27 cellular contexts compared by ENCODE assay signal in genomic region chr6:113290684-113291083, GRCh38.
"Had no signal": no experiment of that assay in that cellular context is flagged by ENCODE, and none has a peak within 500 bp of the region (broad histone marks: within the 10 kb centered on the region; RNA-seq: fewer than 3 reads in every experiment).

No MANE protein-coding gene starts in this region.

- H3K4me1 ChIP-seq: gastrocnemius medialis, neural progenitor cell, prostate gland, right atrium auricular region, suprapubic skin, upper lobe of right lung, vagina had no signal

- H3K4me2 ChIP-seq: hepatocyte, neural progenitor cell, smooth muscle cell had no signal

- H3K27ac ChIP-seq: coronary artery, gastrocnemius medialis, heart left ventricle, hepatocyte, left lung, neural progenitor cell, prostate gland, right atrium auricular region, suprapubic skin, transverse colon, upper lobe of right lung, vagina had no signal

- H2AFZ ChIP-seq: hepatocyte, neural progenitor cell had no signal

- H3K79me2 ChIP-seq: hepatocyte had no signal

- DNase-seq: dermis blood vessel endothelial cell; effector memory CD4-positive, alpha-beta T cell; erythroblast; gastrocnemius medialis; heart left ventricle; kidney; left cardiac atrium; left lung; mesenchymal stem cell; mucosa of descending colon; naive B cell; stimulated activated CD4-positive, alpha-beta T cell treated with anti-CD3 and anti-CD28 coated beads, Interleukin-12 subunit alpha, Interleukin-12 subunit beta, amount 100 ng/mL, for 4 hours; stimulated activated CD4-positive, alpha-beta T cell treated with anti-CD3 and anti-CD28 coated beads, Interleukin-1b, Interleukin-23, amount 100 ng/mL, for 48 hours; stimulated activated CD4-positive, alpha-beta T cell treated with anti-CD3 and anti-CD28 coated beads, Interleukin-4, amount 100 ng/mL, for 1 hour; stimulated activated CD8-positive, alpha-beta memory T cell treated with anti-CD3 and anti-CD28 coated beads, Interleukin-4, amount 100 ng/mL, for 48 hours; stimulated activated naive CD4-positive, alpha-beta T cell; stimulated activated naive CD8-positive, alpha-beta T cell treated with anti-CD3 and anti-CD28 coated beads, Interleukin-15, amount 100 ng/mL, for 72 hours; transverse colon; upper lobe of right lung had no signal

- H3K9ac ChIP-seq: neural progenitor cell had no signal

- H3K36me3 ChIP-seq: gastrocnemius medialis, heart left ventricle, left lung, neural progenitor cell, prostate gland, right atrium auricular region, suprapubic skin, transverse colon, upper lobe of right lung, vagina had no signal

- H3K4me3 ChIP-seq: coronary artery, gastrocnemius medialis, heart left ventricle, hepatocyte, left lung, mucosa of descending colon, neural progenitor cell, prostate gland, right atrium auricular region, smooth muscle cell, suprapubic skin, transverse colon, upper lobe of right lung, vagina had no signal

- H3K9me3 ChIP-seq: mucosa of descending colon, prostate gland, suprapubic skin, transverse colon, upper lobe of right lung, vagina had no signal

- H3K27me3 ChIP-seq: gastrocnemius medialis, heart left ventricle, hepatocyte, left lung, neural progenitor cell, right atrium auricular region, suprapubic skin, transverse colon, upper lobe of right lung, vagina had no signal
